Comparison of ENCODE assay signal across 9 cellular contexts in genomic region chr20:1415667-1416468, GRCh38.
A peak's percentile ranks its signal among the peaks of the same experiment; 100 is the strongest.
DNase-seq lines count a peak whose midpoint lies in the region; ATAC-seq and TF ChIP-seq lines count a peak whose summit lies in the region.
"Had no signal": no experiment of that assay in that cellular context is flagged by ENCODE, and none has a peak within 500 bp of the region (broad histone marks: within the 10 kb centered on the region; RNA-seq: fewer than 3 reads in every experiment).

No MANE protein-coding gene starts in this region.

- peaks cover 30% of the 10 kb centered on the region for H3K9me3 Mint-ChIP-seq in activated naive CD4-positive, alpha-beta T cell treated with anti-CD3 and anti-CD28 coated beads, Interleukin-2, amount 10 ng/mL, durations not matched to agents 7 days and 5 days

- H3K27me3 Mint-ChIP-seq in activated naive CD4-positive, alpha-beta T cell treated with anti-CD3 and anti-CD28 coated beads, Interleukin-2, amount 10 ng/mL, durations not matched to agents 7 days and 5 days, result peaks cover 31% of the 10 kb centered on the region

- peak; percentile 79 for ATAC-seq in stimulated activated naive CD8-positive, alpha-beta T cell treated with anti-CD3 and anti-CD28 coated beads, Interleukin-15, Interleukin-2, amounts not matched to agents 100 U/mL and 50 U/mL, for 24 hours
- ATAC-seq in GM19324 (IDR thresholded peaks at IDR 0.05; ENCODE audit: low FRiP score, unreplicated experiment), result no peak

- no peaks in the 10 kb centered on the region for H3K4me1 Mint-ChIP-seq in activated naive CD4-positive, alpha-beta T cell treated with anti-CD3 and anti-CD28 coated beads, Interleukin-2, amount 10 ng/mL, durations not matched to agents 7 days and 5 days

- no peak for TF ChIP-seq CTCF in fibroblast of mammary gland (conservative IDR thresholded peaks at IDR 0.05; ENCODE audit: control insufficient read depth, insufficient read depth, low read depth, low read length)

- peak; percentile 10 for DNase-seq in activated CD4-positive, alpha-beta T cell treated with anti-CD3 and anti-CD28 coated beads for 48 hours
- DNase-seq in activated CD4-positive, alpha-beta T cell treated with anti-CD3 and anti-CD28 coated beads, Interleukin-2, amount 50 U/mL, for 1 hour, result no peak
- peak; percentile 99 for DNase-seq in RKO (ENCODE audit: low spot score)
- DNase-seq in fibroblast of mammary gland (ENCODE audit: low read depth), result peak; percentile 99
- peak; percentile 16 for DNase-seq in stimulated activated naive CD8-positive, alpha-beta T cell treated with anti-CD3 and anti-CD28 coated beads, Interleukin-15, Interleukin-2, amounts not matched to agents 100 U/mL and 50 U/mL, for 24 hours
- DNase-seq in NCI-H2196 treated with DMSO at 0.1 percent for 48 hours (lab: John Stamatoyannopoulos, UW; ENCODE audit: unreplicated experiment), result no peak
- DNase-seq in activated naive CD4-positive, alpha-beta T cell treated with anti-CD3 and anti-CD28 coated beads, Interleukin-2, amount 10 ng/mL, durations not matched to agents 7 days and 5 days, result no peak

- H3K27ac Mint-ChIP-seq in activated naive CD4-positive, alpha-beta T cell treated with anti-CD3 and anti-CD28 coated beads, Interleukin-2, amount 10 ng/mL, durations not matched to agents 7 days and 5 days, result no peak overlapping the region

- H3K36me3 Mint-ChIP-seq in activated naive CD4-positive, alpha-beta T cell treated with anti-CD3 and anti-CD28 coated beads, Interleukin-2, amount 10 ng/mL, durations not matched to agents 7 days and 5 days, result peaks cover 3% of the 10 kb centered on the region

- CTCF ChIA-PET in activated naive CD4-positive, alpha-beta T cell treated with anti-CD3 and anti-CD28 coated beads, Interleukin-2, amount 10 ng/mL, durations not matched to agents 7 days and 5 days (lab: Charles Lee), result no interaction called here

- H3K4me3 ChIP-seq in fibroblast of mammary gland (ENCODE audit: control insufficient read depth, low read depth, low read length), result no peak overlapping the region
- H3K4me3 ChIP-seq: BLaER1 had no signal

- no peak overlapping the region for H3K4me3 Mint-ChIP-seq in activated naive CD4-positive, alpha-beta T cell treated with anti-CD3 and anti-CD28 coated beads, Interleukin-2, amount 10 ng/mL, durations not matched to agents 7 days and 5 days

Comparison
In these comparisons a context has a peak if more than half of its experiments do, and no peak if none do; other contexts are left out.
1. DNase-seq: peak in activated CD4-positive, alpha-beta T cell treated with anti-CD3 and anti-CD28 coated beads for 48 hours (single experiment), RKO (single experiment), fibroblast of mammary gland (single experiment) and stimulated activated naive CD8-positive, alpha-beta T cell treated with anti-CD3 and anti-CD28 coated beads, Interleukin-15, Interleukin-2, amounts not matched to agents 100 U/mL and 50 U/mL, for 24 hours (single experiment); none in activated CD4-positive, alpha-beta T cell treated with anti-CD3 and anti-CD28 coated beads, Interleukin-2, amount 50 U/mL, for 1 hour (single experiment), NCI-H2196 treated with DMSO at 0.1 percent for 48 hours (single experiment) and activated naive CD4-positive, alpha-beta T cell treated with anti-CD3 and anti-CD28 coated beads, Interleukin-2, amount 10 ng/mL, durations not matched to agents 7 days and 5 days (single experiment).